9 cellular contexts compared by ENCODE assay signal in genomic region chr1:25727819-25728286, GRCh38.
DNase-seq lines count a peak whose midpoint lies in the region; ATAC-seq and TF ChIP-seq lines count a peak whose summit lies in the region.
"Had no signal": no experiment of that assay in that cellular context is flagged by ENCODE, and none has a peak within 500 bp of the region (broad histone marks: within the 10 kb centered on the region; RNA-seq: fewer than 3 reads in every experiment).

No MANE protein-coding gene starts in this region.

- H3K27me3 ChIP-seq in stomach smooth muscle (ENCODE audit: control insufficient read depth in 1 of 2, insufficient read depth in 2 of 2, low read length in 2 of 2), result no peaks in the 10 kb centered on the region

- H3K9ac ChIP-seq in stomach smooth muscle (ENCODE audit: low read length in 2 of 2), result no peak overlapping the region

- H3K27ac Mint-ChIP-seq in nephron progenitor cell, result no peak overlapping the region
- H3K27ac Mint-ChIP-seq: activated T-cell treated with anti-CD3 and anti-CD28 coated beads, Interleukin-2, amount 50 U/mL, for 24 hours had no signal

- H3K9me3 Mint-ChIP-seq in nephron progenitor cell, result no peaks in the 10 kb centered on the region
- H3K9me3 Mint-ChIP-seq: activated T-cell treated with anti-CD3 and anti-CD28 coated beads, Interleukin-2, amount 50 U/mL, for 24 hours had no signal

- ATAC-seq in left lobe of liver (peak; percentile 85), HG02884 (IDR thresholded peaks at IDR 0.05; ENCODE audit: unreplicated experiment) (no peak)

- peak overlapping the region in 1 of 2 donors; percentile 49 for H3K4me3 ChIP-seq in stomach smooth muscle (ENCODE audit: low read length in 2 of 2)

- no peak for TF ChIP-seq CTCF in nephron progenitor cell (IDR thresholded peaks at IDR 0.05)

- peak overlapping the region; percentile 46 for H3K27ac ChIP-seq in stomach smooth muscle (ENCODE audit: low read length)

- no peaks in the 10 kb centered on the region for H3K36me3 ChIP-seq in stomach smooth muscle (ENCODE audit: control insufficient read depth in 2 of 2, insufficient read depth in 2 of 2, low read length in 2 of 2)

- no peaks in the 10 kb centered on the region for H3K36me3 Mint-ChIP-seq in nephron progenitor cell (ENCODE audit: low read depth)

- peaks cover 48% of the 10 kb centered on the region for H3K4me1 Mint-ChIP-seq in nephron progenitor cell

- peaks cover 3% of the 10 kb centered on the region for H3K27me3 Mint-ChIP-seq in nephron progenitor cell (ENCODE audit: low read depth, poor library complexity)

- H3K4me3 Mint-ChIP-seq in nephron progenitor cell, result no peak overlapping the region
- H3K4me3 Mint-ChIP-seq: activated T-cell treated with anti-CD3 and anti-CD28 coated beads, Interleukin-2, amount 50 U/mL, for 24 hours had no signal

- H3K4me1 ChIP-seq in stomach smooth muscle (ENCODE audit: control insufficient read depth, insufficient read depth, low read length), result peaks cover 33% of the 10 kb centered on the region

- DNase-seq in NCI-H1092 treated with DMSO at 0.1 percent for 48 hours (lab: John Stamatoyannopoulos, UW) (peak; percentile 87), cerebellar cortex (ENCODE audit: low spot score) (peak; percentile 78), left lobe of liver (ENCODE audit: low spot score) (peak; percentile 78), nephron progenitor cell (no peak)
- no peak for DNase-seq in central memory CD4-positive, alpha-beta T cell
- DNase-seq: activated T-cell treated with anti-CD3 and anti-CD28 coated beads, Interleukin-2, amount 50 U/mL, for 24 hours; NCI-H526 treated with DMSO at 0.1 percent for 48 hours had no signal

- H3K9me3 ChIP-seq in stomach smooth muscle (ENCODE audit: control insufficient read depth in 2 of 2, low read length in 2 of 2), result no peaks in the 10 kb centered on the region

Comparison
In these comparisons a context has a peak if more than half of its experiments do, and no peak if none do; other contexts are left out.
1. DNase-seq: peak in NCI-H1092 treated with DMSO at 0.1 percent for 48 hours (single experiment), cerebellar cortex (single experiment) and left lobe of liver (single experiment); none in central memory CD4-positive, alpha-beta T cell (single experiment) and nephron progenitor cell (single experiment).